1 cellular context compared by ENCODE assay signal in the genomic region with DNA sequence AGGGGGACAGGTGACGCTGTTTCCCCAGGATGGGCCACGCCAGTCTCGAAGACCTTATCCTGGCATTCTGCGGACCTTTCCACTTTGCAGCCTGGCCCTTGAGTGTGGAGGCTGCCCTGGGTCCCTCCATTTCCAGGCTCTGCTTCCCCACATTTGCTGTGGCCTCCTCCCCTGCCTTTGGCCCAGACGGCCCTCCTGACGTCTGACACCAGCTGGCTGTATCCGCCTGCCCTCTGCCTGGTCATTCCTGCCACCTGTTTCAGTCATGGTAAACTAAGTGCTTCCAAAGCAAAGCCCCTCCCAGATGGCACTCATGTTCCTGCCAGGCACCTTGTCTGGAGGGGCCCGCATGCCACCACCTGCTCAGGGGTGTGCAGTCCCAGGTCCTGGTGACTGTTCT.
TF ChIP-seq lines count a peak whose summit lies in the region.

No MANE protein-coding gene starts in this region.

TF ChIP-seq in GM23338, 12 proteins besides CTCF, POLR2A, EP300 and RAD21 (continued from another document):
- TF ChIP-seq, protein P1, sequence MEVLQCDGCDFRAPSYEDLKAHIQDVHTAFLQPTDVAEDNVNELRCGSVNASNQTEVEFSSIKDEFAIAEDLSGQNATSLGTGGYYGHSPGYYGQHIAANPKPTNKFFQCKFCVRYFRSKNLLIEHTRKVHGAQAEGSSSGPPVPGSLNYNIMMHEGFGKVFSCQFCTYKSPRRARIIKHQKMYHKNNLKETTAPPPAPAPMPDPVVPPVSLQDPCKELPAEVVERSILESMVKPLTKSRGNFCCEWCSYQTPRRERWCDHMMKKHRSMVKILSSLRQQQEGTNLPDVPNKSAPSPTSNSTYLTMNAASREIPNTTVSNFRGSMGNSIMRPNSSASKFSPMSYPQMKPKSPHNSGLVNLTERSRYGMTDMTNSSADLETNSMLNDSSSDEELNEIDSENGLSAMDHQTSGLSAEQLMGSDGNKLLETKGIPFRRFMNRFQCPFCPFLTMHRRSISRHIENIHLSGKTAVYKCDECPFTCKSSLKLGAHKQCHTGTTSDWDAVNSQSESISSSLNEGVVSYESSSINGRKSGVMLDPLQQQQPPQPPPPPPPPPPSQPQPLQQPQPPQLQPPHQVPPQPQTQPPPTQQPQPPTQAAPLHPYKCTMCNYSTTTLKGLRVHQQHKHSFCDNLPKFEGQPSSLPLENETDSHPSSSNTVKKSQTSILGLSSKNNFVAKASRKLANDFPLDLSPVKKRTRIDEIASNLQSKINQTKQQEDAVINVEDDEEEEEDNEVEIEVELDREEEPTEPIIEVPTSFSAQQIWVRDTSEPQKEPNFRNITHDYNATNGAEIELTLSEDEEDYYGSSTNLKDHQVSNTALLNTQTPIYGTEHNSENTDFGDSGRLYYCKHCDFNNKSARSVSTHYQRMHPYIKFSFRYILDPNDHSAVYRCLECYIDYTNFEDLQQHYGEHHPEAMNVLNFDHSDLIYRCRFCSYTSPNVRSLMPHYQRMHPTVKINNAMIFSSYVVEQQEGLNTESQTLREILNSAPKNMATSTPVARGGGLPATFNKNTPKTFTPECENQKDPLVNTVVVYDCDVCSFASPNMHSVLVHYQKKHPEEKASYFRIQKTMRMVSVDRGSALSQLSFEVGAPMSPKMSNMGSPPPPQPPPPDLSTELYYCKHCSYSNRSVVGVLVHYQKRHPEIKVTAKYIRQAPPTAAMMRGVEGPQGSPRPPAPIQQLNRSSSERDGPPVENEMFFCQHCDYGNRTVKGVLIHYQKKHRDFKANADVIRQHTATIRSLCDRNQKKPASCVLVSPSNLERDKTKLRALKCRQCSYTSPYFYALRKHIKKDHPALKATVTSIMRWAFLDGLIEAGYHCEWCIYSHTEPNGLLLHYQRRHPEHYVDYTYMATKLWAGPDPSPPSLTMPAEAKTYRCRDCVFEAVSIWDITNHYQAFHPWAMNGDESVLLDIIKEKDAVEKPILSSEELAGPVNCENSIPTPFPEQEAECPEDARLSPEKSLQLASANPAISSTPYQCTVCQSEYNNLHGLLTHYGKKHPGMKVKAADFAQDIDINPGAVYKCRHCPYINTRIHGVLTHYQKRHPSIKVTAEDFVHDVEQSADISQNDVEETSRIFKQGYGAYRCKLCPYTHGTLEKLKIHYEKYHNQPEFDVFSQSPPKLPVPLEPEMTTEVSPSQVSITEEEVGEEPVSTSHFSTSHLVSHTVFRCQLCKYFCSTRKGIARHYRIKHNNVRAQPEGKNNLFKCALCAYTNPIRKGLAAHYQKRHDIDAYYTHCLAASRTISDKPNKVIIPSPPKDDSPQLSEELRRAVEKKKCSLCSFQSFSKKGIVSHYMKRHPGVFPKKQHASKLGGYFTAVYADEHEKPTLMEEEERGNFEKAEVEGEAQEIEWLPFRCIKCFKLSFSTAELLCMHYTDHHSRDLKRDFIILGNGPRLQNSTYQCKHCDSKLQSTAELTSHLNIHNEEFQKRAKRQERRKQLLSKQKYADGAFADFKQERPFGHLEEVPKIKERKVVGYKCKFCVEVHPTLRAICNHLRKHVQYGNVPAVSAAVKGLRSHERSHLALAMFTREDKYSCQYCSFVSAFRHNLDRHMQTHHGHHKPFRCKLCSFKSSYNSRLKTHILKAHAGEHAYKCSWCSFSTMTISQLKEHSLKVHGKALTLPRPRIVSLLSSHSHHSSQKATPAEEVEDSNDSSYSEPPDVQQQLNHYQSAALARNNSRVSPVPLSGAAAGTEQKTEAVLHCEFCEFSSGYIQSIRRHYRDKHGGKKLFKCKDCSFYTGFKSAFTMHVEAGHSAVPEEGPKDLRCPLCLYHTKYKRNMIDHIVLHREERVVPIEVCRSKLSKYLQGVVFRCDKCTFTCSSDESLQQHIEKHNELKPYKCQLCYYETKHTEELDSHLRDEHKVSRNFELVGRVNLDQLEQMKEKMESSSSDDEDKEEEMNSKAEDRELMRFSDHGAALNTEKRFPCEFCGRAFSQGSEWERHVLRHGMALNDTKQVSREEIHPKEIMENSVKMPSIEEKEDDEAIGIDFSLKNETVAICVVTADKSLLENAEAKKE (CRISPR knock-in tag; IDR thresholded peaks at IDR 0.05) = no peak
- TF ChIP-seq EZH2 (IDR thresholded peaks at IDR 0.05; ENCODE audit: low read depth, unreplicated experiment) (no peak), CREB1 (CRISPR knock-in tag; IDR thresholded peaks at IDR 0.05; ENCODE audit: low read depth) (no peak)
